ENCODE assay signal across 8 cellular contexts in genomic region chr2:34372967-34373366, GRCh38.
"Had no signal": no experiment of that assay in that cellular context is flagged by ENCODE, and none has a peak within 500 bp of the region (broad histone marks: within the 10 kb centered on the region; RNA-seq: fewer than 3 reads in every experiment).

No MANE protein-coding gene starts in this region.

- ATAC-seq: GM12878 had no signal

- DNase-seq: GDM1, GF-D8 had no signal

- H3K4me3 ChIP-seq: GM12878 had no signal

- FAIRE-seq: G401.6, GM12878, GM12891, GM12892, GM18507, GM19239 had no signal
